23 cellular contexts compared by ENCODE assay signal in genomic region chr5:59615272-59615671, GRCh38.
DNase-seq lines count a peak whose midpoint lies in the region; ATAC-seq, FAIRE-seq and TF ChIP-seq lines count a peak whose summit lies in the region.
"Had no signal": no experiment of that assay in that cellular context is flagged by ENCODE, and none has a peak within 500 bp of the region (broad histone marks: within the 10 kb centered on the region; RNA-seq: fewer than 3 reads in every experiment).

No MANE protein-coding gene starts in this region.

- WGBS in HepG2 (ENCODE audit: low lambda C conversion rate), result 73% methylated on average over 1 of the region's 1 CpG
- WGBS in right lobe of liver (ENCODE audit: insufficient coverage, low coverage, low lambda C conversion rate, missing lambda C conversion rate), result 70% methylated on average over 1 of the region's 1 CpG

- no peaks in the 10 kb centered on the region for H4K20me1 ChIP-seq in HepG2 (ENCODE audit: insufficient read depth, low read length)

- H2AFZ ChIP-seq in HepG2 (ENCODE audit: low read length), result no peak overlapping the region

- H3K36me3 Mint-ChIP-seq in WTC11, result no peaks in the 10 kb centered on the region
- H3K36me3 Mint-ChIP-seq: CD8-positive, alpha-beta T cell; stimulated activated memory B cell treated with anti-CD40 and anti-IgM and Interleukin-4, amounts not matched to agents 10 μg/mL and 1 μg/mL and 100 μg/mL, for 72 hours had no signal

- intact Hi-C loops in HepG2 (cut with micrococcal nuclease; ENCODE audit: unreplicated experiment), result no loop called here
- intact Hi-C loops in right lobe of liver (cut with DNase I), result no loop called here
- intact Hi-C loops in dorsolateral prefrontal cortex (cut with DNase I), result no loop called here

- H3K4me2 ChIP-seq in HepG2 (ENCODE audit: low read depth, low read length), result no peak overlapping the region

- H3K4me3 ChIP-seq in HepG2 (replicated peaks in 1 of 3; ENCODE audit: insufficient read depth in 1 of 3, low read depth in 2 of 3, low read length in 3 of 3) (no peak overlapping the region), right lobe of liver (no peak overlapping the region), fibroblast of the aortic adventitia (ENCODE audit: low read depth, low read length) (no peak overlapping the region), dorsolateral prefrontal cortex (no peak overlapping the region)
- H3K4me3 ChIP-seq: HAP-1, mucosa of descending colon, skin epidermis had no signal

- no peak overlapping the region for H3K9ac ChIP-seq in HepG2 (ENCODE audit: insufficient read depth, low read depth, low read length)

- no peak for TF ChIP-seq CTCF in HepG2 (CRISPR knock-in tag; IDR thresholded peaks at IDR 0.05)
- TF ChIP-seq CTCF in right lobe of liver (IDR thresholded peaks at IDR 0.05), result no peak
- TF ChIP-seq CTCF in WTC11 (IDR thresholded peaks at IDR 0.05), result no peak
- no peak for TF ChIP-seq CTCF in fibroblast of the aortic adventitia (IDR thresholded peaks at IDR 0.05; ENCODE audit: insufficient read depth, low read length)
- TF ChIP-seq CTCF in dorsolateral prefrontal cortex (IDR thresholded peaks at IDR 0.05 in 54 of 56, conservative IDR thresholded peaks at IDR 0.05 in 2 of 56; ENCODE audit: low read depth in 1 of 56, partially characterized antibody in 56 of 56), result no peak

- CTCF ChIA-PET in HepG2 (lab: Yijun Ruan, JAX; ENCODE audit: low intra/inter-chr PET ratio, low total read pairs), result no interaction called here
- CTCF ChIA-PET in WTC11 (lab: Charles Lee), result interaction anchor here (0.8 kb wide), 1 partner anchor 58 kb away, joined by 3 read pairs; no protein-coding TSS in a partner anchor

- DNase-seq in HepG2 (ENCODE audit: low spot score) (no peak), right lobe of liver (no peak), WTC11 (ENCODE audit: low spot score) (no peak), fibroblast of the aortic adventitia (ENCODE audit: low read depth) (peak; percentile 6), D341Med (ENCODE audit: low spot score) (no peak), dorsolateral prefrontal cortex (no peak), amygdala (lab: John Stamatoyannopoulos, UW) (no peak)
- no peak for DNase-seq in activated effector memory CD4-positive, alpha-beta T cell treated with Interleukin-2 at 50 U/mL for 16 hours
- DNase-seq: activated CD8-positive, alpha-beta T cell treated with anti-CD3 and anti-CD28 coated beads for 36 hours; activated naive CD8-positive, alpha-beta T cell treated with anti-CD3 and anti-CD28 coated beads, Interleukin-2, amount 50 U/mL, for 24 hours; CD8-positive, alpha-beta T cell; left cardiac atrium; mucosa of descending colon; NCI-H1105; NCI-H2227 treated with DMSO at 0.1 percent for 48 hours; occipital lobe; trophoblast cell had no signal

- H3K27ac ChIP-seq in HepG2 (ENCODE audit: extremely low read length, insufficient read depth, low read length), result no peak overlapping the region
- no peak overlapping the region for H3K27ac ChIP-seq in right lobe of liver
- H3K27ac ChIP-seq in dorsolateral prefrontal cortex, result no peak overlapping the region
- H3K27ac ChIP-seq: skin epidermis had no signal

- TF ChIP-seq POLR2A in HepG2 (IDR thresholded peaks at IDR 0.05; ENCODE audit: insufficient read depth in 1 of 2, low read depth in 2 of 2, low read length in 2 of 2), result no peak
- no peak for TF ChIP-seq POLR2A in right lobe of liver (IDR thresholded peaks at IDR 0.05)

- TF ChIP-seq EP300 in HepG2 (IDR thresholded peaks at IDR 0.05; ENCODE audit: low read depth in 2 of 2, low read length in 2 of 2), result no peak
- no peak for TF ChIP-seq EP300 in HepG2 (CRISPR knock-in tag; IDR thresholded peaks at IDR 0.05; ENCODE audit: borderline replicate concordance)

- BruUV-seq in HepG2 (replicated peaks; lab: Mats Ljungman, UMichigan), result no TSS peak

- no peaks in the 10 kb centered on the region for H3K27me3 ChIP-seq in HepG2 (ENCODE audit: control insufficient read depth in 1 of 2, insufficient read depth in 2 of 2, low read length in 2 of 2)
- no peaks in the 10 kb centered on the region for H3K27me3 ChIP-seq in right lobe of liver
- H3K27me3 ChIP-seq in dorsolateral prefrontal cortex, result no peaks in the 10 kb centered on the region

- FAIRE-seq in HepG2 (lab: Jason Lieb, UNC), result no peak
- FAIRE-seq: A204.1, GM12891 had no signal

- peaks cover 29% of the 10 kb centered on the region for H3K4me1 Mint-ChIP-seq in WTC11
- H3K4me1 Mint-ChIP-seq: activated naive CD8-positive, alpha-beta T cell treated with anti-CD3 and anti-CD28 coated beads, Interleukin-2, amount 50 U/mL, for 24 hours had no signal

- H3K36me3 ChIP-seq in HepG2 (replicated peaks in 1 of 2; ENCODE audit: control insufficient read depth in 1 of 2, insufficient read depth in 2 of 2, low read length in 2 of 2) (no peaks in the 10 kb centered on the region), right lobe of liver (no peaks in the 10 kb centered on the region)
- H3K36me3 ChIP-seq: HAP-1 had no signal

- no peaks in the 10 kb centered on the region for H3K79me2 ChIP-seq in HepG2 (ENCODE audit: insufficient read depth, low read length)

- no peak for TF ChIP-seq RAD21 in HepG2 (CRISPR knock-in tag; IDR thresholded peaks at IDR 0.05)

- in situ Hi-C loops in HepG2 (cut with HindIII; ENCODE audit: extremely low pct_ligation_motif_present, low pct_unique_long_range_greater_than_20kb), result no loop called here

- no peak overlapping the region for H3K4me3 Mint-ChIP-seq in WTC11
- H3K4me3 Mint-ChIP-seq: activated CD8-positive, alpha-beta T cell treated with anti-CD3 and anti-CD28 coated beads for 36 hours; activated naive CD8-positive, alpha-beta T cell treated with anti-CD3 and anti-CD28 coated beads, Interleukin-2, amount 50 U/mL, for 24 hours; CD8-positive, alpha-beta T cell; IgD-negative memory B cell; stimulated activated memory B cell treated with anti-CD40 and anti-IgM and Interleukin-4, amounts not matched to agents 10 μg/mL and 1 μg/mL and 100 μg/mL, for 72 hours had no signal

- ATAC-seq in HepG2, result no peak
- no peak for ATAC-seq in right lobe of liver
- no peak for ATAC-seq in WTC11
- ATAC-seq: activated CD8-positive, alpha-beta T cell treated with anti-CD3 and anti-CD28 coated beads for 36 hours; activated naive CD8-positive, alpha-beta T cell treated with anti-CD3 and anti-CD28 coated beads, Interleukin-2, amount 50 U/mL, for 24 hours; CD8-positive, alpha-beta T cell; left cardiac atrium; mucosa of descending colon; stimulated activated memory B cell treated with anti-CD40 and anti-IgM and Interleukin-4, amounts not matched to agents 10 μg/mL and 1 μg/mL and 100 μg/mL, for 72 hours had no signal

- H3K9me3 Mint-ChIP-seq in WTC11, result peaks cover 15% of the 10 kb centered on the region
- H3K9me3 Mint-ChIP-seq: activated CD8-positive, alpha-beta T cell treated with anti-CD3 and anti-CD28 coated beads for 36 hours; activated naive CD8-positive, alpha-beta T cell treated with anti-CD3 and anti-CD28 coated beads, Interleukin-2, amount 50 U/mL, for 24 hours; CD8-positive, alpha-beta T cell; IgD-negative memory B cell; stimulated activated memory B cell treated with anti-CD40 and anti-IgM and Interleukin-4, amounts not matched to agents 10 μg/mL and 1 μg/mL and 100 μg/mL, for 72 hours had no signal

- H3K4me1 ChIP-seq in HepG2 (ENCODE audit: insufficient read depth, low read length) (no peaks in the 10 kb centered on the region), right lobe of liver (no peaks in the 10 kb centered on the region)
- H3K4me1 ChIP-seq: HAP-1 had no signal

- H3K9me3 ChIP-seq in HepG2 (ENCODE audit: low read length), result no peaks in the 10 kb centered on the region
- H3K9me3 ChIP-seq in right lobe of liver, result no peaks in the 10 kb centered on the region
- H3K9me3 ChIP-seq: HAP-1, mucosa of descending colon had no signal

- no peaks in the 10 kb centered on the region for H3K27me3 Mint-ChIP-seq in WTC11 (ENCODE audit: low read depth)
- H3K27me3 Mint-ChIP-seq: activated naive CD8-positive, alpha-beta T cell treated with anti-CD3 and anti-CD28 coated beads, Interleukin-2, amount 50 U/mL, for 24 hours; IgD-negative memory B cell; stimulated activated memory B cell treated with anti-CD40 and anti-IgM and Interleukin-4, amounts not matched to agents 10 μg/mL and 1 μg/mL and 100 μg/mL, for 72 hours had no signal

- POLR2A ChIA-PET in HepG2 (lab: Yijun Ruan, JAX) (no interaction called here), WTC11 (lab: Charles Lee) (interaction anchor here (0.6 kb wide), 1 partner anchor 71 kb away, joined by 3 read pairs; no protein-coding TSS in a partner anchor)

- H3K27ac Mint-ChIP-seq in WTC11, result peak overlapping the region; percentile 14; the same call in 1 of the 2 replicates
- H3K27ac Mint-ChIP-seq: activated CD8-positive, alpha-beta T cell treated with anti-CD3 and anti-CD28 coated beads for 36 hours; activated naive CD8-positive, alpha-beta T cell treated with anti-CD3 and anti-CD28 coated beads, Interleukin-2, amount 50 U/mL, for 24 hours; CD8-positive, alpha-beta T cell; IgD-negative memory B cell; stimulated activated memory B cell treated with anti-CD40 and anti-IgM and Interleukin-4, amounts not matched to agents 10 μg/mL and 1 μg/mL and 100 μg/mL, for 72 hours had no signal

TF ChIP-seq in HepG2, 621 proteins besides CTCF, POLR2A, EP300 and RAD21 (continues in another document):
- TF ChIP-seq MAFF (IDR thresholded peaks at IDR 0.05; ENCODE audit: low read depth, low read length), result peak; percentile 89
- TF ChIP-seq, protein P1, sequence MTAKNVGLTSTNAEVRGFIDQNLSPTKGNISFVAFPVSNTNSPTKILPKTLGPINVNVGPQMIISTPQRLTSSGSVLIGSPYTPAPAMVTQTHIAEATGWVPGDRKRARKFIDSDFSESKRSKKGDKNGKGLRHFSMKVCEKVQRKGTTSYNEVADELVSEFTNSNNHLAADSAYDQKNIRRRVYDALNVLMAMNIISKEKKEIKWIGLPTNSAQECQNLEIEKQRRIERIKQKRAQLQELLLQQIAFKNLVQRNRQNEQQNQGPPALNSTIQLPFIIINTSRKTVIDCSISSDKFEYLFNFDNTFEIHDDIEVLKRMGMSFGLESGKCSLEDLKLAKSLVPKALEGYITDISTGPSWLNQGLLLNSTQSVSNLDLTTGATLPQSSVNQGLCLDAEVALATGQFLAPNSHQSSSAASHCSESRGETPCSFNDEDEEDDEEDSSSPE (CRISPR knock-in tag; IDR thresholded peaks at IDR 0.05), result no peak

TF ChIP-seq in WTC11, 78 proteins besides CTCF, POLR2A, EP300 and RAD21 (continues in another document):
- TF ChIP-seq GABPB1 (CRISPR knock-in tag; IDR thresholded peaks at IDR 0.05), result no peak
- TF ChIP-seq ZNF232 (CRISPR knock-in tag; IDR thresholded peaks at IDR 0.05), result no peak
- no peak for TF ChIP-seq ZNF138 (CRISPR knock-in tag; conservative IDR thresholded peaks at IDR 0.05)
- TF ChIP-seq PREB (CRISPR knock-in tag; IDR thresholded peaks at IDR 0.05; ENCODE audit: borderline replicate concordance), result no peak
